Comparison of ENCODE assay signal across 7 cellular contexts in genomic region chr17:45432405-45433113, GRCh38. TPM values are rescaled to one million over a fixed set of nuclear protein-coding genes. Genes with fewer than 3 reads are reported as not detected.
DNase-seq lines count a peak whose midpoint lies in the region; ATAC-seq, FAIRE-seq and TF ChIP-seq lines count a peak whose summit lies in the region.

Gene ARHGAP27 (minus strand): TSS chr17:45432870. CDS start chr17:45430279, 2,591 bp downstream.

- TF ChIP-seq CTCF in OCI-LY7 (conservative IDR thresholded peaks at IDR 0.05; ENCODE audit: low read length) (no peak), chondrocyte (IDR thresholded peaks at IDR 0.05) (no peak), liver (IDR thresholded peaks at IDR 0.05; ENCODE audit: low read depth, low read length, missing input control) (no peak), suprapubic skin (IDR thresholded peaks at IDR 0.05) (no peak)

- DNase-seq in GM18507 (ENCODE audit: extremely low spot score, insufficient read length, low read depth), result no peak
- peak; percentile 29 for DNase-seq in OCI-LY7 (ENCODE audit: low spot score)
- DNase-seq in chondrocyte (ENCODE audit: low spot score), result no peak
- DNase-seq in suprapubic skin (ENCODE audit: low spot score in 2 of 2), result peak in 1 of 2 donors; percentile 84
- no peak for DNase-seq in NCI-H1694 treated with DMSO at 0.1 percent for 48 hours (lab: John Stamatoyannopoulos, UW)

- H3K27me3 ChIP-seq in liver (ENCODE audit: control insufficient read depth in 4 of 4, insufficient read depth in 4 of 4, low read length in 3 of 4), result peaks cover 0 to 2% (median 0%) of the 10 kb centered on the region in 4 donors
- peaks cover 5% of the 10 kb centered on the region for H3K27me3 ChIP-seq in suprapubic skin

- peaks cover 24% of the 10 kb centered on the region for H3K4me1 Mint-ChIP-seq in chondrocyte (ENCODE audit: low read depth)

- H3K9me3 ChIP-seq in OCI-LY7 (ENCODE audit: low read length) (no peaks in the 10 kb centered on the region), liver (ENCODE audit: control insufficient read depth in 4 of 4, low read length in 3 of 4) (no peaks in the 10 kb centered on the region), suprapubic skin (no peaks in the 10 kb centered on the region)

- no peaks in the 10 kb centered on the region for H3K9me3 Mint-ChIP-seq in chondrocyte (ENCODE audit: low read depth)

- H3K4me2 ChIP-seq in OCI-LY7 (ENCODE audit: low read length), result peak within 1 kb of the TSS; percentile 73

- no peak within 1 kb of the TSS for H3K9ac ChIP-seq in liver (ENCODE audit: low read depth in 1 of 2, low read length in 2 of 2)

- H3K4me3 Mint-ChIP-seq in chondrocyte (ENCODE audit: unreplicated experiment), result peak within 1 kb of the TSS; percentile 69

- intact Hi-C loops in OCI-LY7 (cut with micrococcal nuclease; ENCODE audit: unreplicated experiment), result no loop called here

- no peaks in the 10 kb centered on the region for H3K79me2 ChIP-seq in OCI-LY7 (ENCODE audit: insufficient read depth, low read depth, low read length)

- H3K27me3 Mint-ChIP-seq in chondrocyte (ENCODE audit: low read depth), result peaks cover 22% of the 10 kb centered on the region

- H3K4me1 ChIP-seq in OCI-LY7 (ENCODE audit: insufficient read depth, low read length, poor library complexity, severe bottlenecking) (peaks cover 41% of the 10 kb centered on the region), liver (ENCODE audit: control insufficient read depth in 4 of 4, insufficient read depth in 4 of 4, low read length in 3 of 4) (peaks cover 18 to 40% (median 25%) of the 10 kb centered on the region in 4 donors), suprapubic skin (peaks cover 63% of the 10 kb centered on the region)

- POLR2A ChIA-PET in OCI-LY7 (lab: Charles Lee), result no interaction called here

- no TSS peak for BruUV-seq in OCI-LY7 (replicated peaks; lab: Mats Ljungman, UMichigan)

- no peaks in the 10 kb centered on the region for H3K9me2 ChIP-seq in OCI-LY7 (ENCODE audit: insufficient read depth, low read length)

- CTCF ChIA-PET in OCI-LY7 (lab: Charles Lee; ENCODE audit: unreplicated experiment), result no interaction called here

- H4K20me1 ChIP-seq in OCI-LY7 (ENCODE audit: insufficient read depth, low read length), result no peaks in the 10 kb centered on the region

- 6% methylated on average over 64 of the region's 64 CpGs for WGBS in liver
- no CpG with 5 or more reads among the region's 64 CpGs for WGBS in suprapubic skin

- H3K27ac Mint-ChIP-seq in chondrocyte (ENCODE audit: unreplicated experiment), result no peak within 1 kb of the TSS

- no peak for ATAC-seq in HG02610 (IDR thresholded peaks at IDR 0.05; ENCODE audit: unreplicated experiment)

- no peak within 1 kb of the TSS for H3K27ac ChIP-seq in OCI-LY7 (ENCODE audit: low read depth, low read length, poor library complexity, severe bottlenecking)
- H3K27ac ChIP-seq in liver (ENCODE audit: low read depth in 1 of 2, low read length in 2 of 2), result peak within 1 kb of the TSS; percentile 13 to 56
- peak within 1 kb of the TSS; percentile 93 for H3K27ac ChIP-seq in suprapubic skin

- H3K36me3 Mint-ChIP-seq in chondrocyte (ENCODE audit: low read depth), result peaks cover 4% of the 10 kb centered on the region

- no peak for TF ChIP-seq EP300 in suprapubic skin (IDR thresholded peaks at IDR 0.05)

- H3K36me3 ChIP-seq in OCI-LY7 (ENCODE audit: insufficient read depth, low read length) (no peaks in the 10 kb centered on the region), liver (ENCODE audit: control insufficient read depth in 4 of 4, insufficient read depth in 3 of 4, low read depth in 1 of 4, low read length in 3 of 4) (peaks cover 0 to 11% (median 4%) of the 10 kb centered on the region in 4 donors), suprapubic skin (peaks cover 22% of the 10 kb centered on the region)

- H3K4me3 ChIP-seq in OCI-LY7 (ENCODE audit: low read depth, low read length, poor library complexity, severe bottlenecking), result peak within 1 kb of the TSS; percentile 61
- peak within 1 kb of the TSS; percentile 13 to 56 (median 49) for H3K4me3 ChIP-seq in liver (ENCODE audit: low read depth in 1 of 3, low read length in 3 of 3)
- H3K4me3 ChIP-seq in suprapubic skin, result peak within 1 kb of the TSS; percentile 66

- H2AFZ ChIP-seq in OCI-LY7 (ENCODE audit: low read length), result no peak within 1 kb of the TSS

- no peak for TF ChIP-seq RAD21 in liver (IDR thresholded peaks at IDR 0.05)

- no peak for TF ChIP-seq POLR2A in suprapubic skin (IDR thresholded peaks at IDR 0.05)

- peak; percentile 67 for FAIRE-seq in GM18507 (lab: Jason Lieb, UNC)

TF ChIP-seq in liver, 16 proteins besides CTCF, POLR2A, EP300 and RAD21:
- TF ChIP-seq EGR1 (IDR thresholded peaks at IDR 0.05; ENCODE audit: low read depth in 2 of 2) (no peak), HNF4A (conservative IDR thresholded peaks at IDR 0.05) (no peak), FOXA1 (IDR thresholded peaks at IDR 0.05) (no peak), NR2F2 (IDR thresholded peaks at IDR 0.05) (no peak), ATF3 (IDR thresholded peaks at IDR 0.05) (no peak), GABPA (IDR thresholded peaks at IDR 0.05 in 1 of 2, conservative IDR thresholded peaks at IDR 0.05 in 1 of 2) (no peak), FOXA2 (IDR thresholded peaks at IDR 0.05) (no peak), JUND (IDR thresholded peaks at IDR 0.05) (no peak)
- TF ChIP-seq, protein P1, sequence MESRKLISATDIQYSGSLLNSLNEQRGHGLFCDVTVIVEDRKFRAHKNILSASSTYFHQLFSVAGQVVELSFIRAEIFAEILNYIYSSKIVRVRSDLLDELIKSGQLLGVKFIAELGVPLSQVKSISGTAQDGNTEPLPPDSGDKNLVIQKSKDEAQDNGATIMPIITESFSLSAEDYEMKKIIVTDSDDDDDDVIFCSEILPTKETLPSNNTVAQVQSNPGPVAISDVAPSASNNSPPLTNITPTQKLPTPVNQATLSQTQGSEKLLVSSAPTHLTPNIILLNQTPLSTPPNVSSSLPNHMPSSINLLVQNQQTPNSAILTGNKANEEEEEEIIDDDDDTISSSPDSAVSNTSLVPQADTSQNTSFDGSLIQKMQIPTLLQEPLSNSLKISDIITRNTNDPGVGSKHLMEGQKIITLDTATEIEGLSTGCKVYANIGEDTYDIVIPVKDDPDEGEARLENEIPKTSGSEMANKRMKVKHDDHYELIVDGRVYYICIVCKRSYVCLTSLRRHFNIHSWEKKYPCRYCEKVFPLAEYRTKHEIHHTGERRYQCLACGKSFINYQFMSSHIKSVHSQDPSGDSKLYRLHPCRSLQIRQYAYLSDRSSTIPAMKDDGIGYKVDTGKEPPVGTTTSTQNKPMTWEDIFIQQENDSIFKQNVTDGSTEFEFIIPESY (IDR thresholded peaks at IDR 0.05), result no peak
- TF ChIP-seq, protein P2, sequence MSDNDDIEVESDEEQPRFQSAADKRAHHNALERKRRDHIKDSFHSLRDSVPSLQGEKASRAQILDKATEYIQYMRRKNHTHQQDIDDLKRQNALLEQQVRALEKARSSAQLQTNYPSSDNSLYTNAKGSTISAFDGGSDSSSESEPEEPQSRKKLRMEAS (IDR thresholded peaks at IDR 0.05), result no peak
- TF ChIP-seq, protein P3, sequence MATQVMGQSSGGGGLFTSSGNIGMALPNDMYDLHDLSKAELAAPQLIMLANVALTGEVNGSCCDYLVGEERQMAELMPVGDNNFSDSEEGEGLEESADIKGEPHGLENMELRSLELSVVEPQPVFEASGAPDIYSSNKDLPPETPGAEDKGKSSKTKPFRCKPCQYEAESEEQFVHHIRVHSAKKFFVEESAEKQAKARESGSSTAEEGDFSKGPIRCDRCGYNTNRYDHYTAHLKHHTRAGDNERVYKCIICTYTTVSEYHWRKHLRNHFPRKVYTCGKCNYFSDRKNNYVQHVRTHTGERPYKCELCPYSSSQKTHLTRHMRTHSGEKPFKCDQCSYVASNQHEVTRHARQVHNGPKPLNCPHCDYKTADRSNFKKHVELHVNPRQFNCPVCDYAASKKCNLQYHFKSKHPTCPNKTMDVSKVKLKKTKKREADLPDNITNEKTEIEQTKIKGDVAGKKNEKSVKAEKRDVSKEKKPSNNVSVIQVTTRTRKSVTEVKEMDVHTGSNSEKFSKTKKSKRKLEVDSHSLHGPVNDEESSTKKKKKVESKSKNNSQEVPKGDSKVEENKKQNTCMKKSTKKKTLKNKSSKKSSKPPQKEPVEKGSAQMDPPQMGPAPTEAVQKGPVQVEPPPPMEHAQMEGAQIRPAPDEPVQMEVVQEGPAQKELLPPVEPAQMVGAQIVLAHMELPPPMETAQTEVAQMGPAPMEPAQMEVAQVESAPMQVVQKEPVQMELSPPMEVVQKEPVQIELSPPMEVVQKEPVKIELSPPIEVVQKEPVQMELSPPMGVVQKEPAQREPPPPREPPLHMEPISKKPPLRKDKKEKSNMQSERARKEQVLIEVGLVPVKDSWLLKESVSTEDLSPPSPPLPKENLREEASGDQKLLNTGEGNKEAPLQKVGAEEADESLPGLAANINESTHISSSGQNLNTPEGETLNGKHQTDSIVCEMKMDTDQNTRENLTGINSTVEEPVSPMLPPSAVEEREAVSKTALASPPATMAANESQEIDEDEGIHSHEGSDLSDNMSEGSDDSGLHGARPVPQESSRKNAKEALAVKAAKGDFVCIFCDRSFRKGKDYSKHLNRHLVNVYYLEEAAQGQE (IDR thresholded peaks at IDR 0.05), result no peak

RNA-seq across cellular contexts. Expression of gene ARHGAP27, which starts in this region (rescaled TPM):
- 55.5 and 66.1 TPM in 2 replicates for total RNA-seq in OCI-LY7 (2014; rRNA removed; shearing (Covaris generic))
- total RNA-seq in OCI-LY7 (2022) (56.8 and 62.7 TPM in 2 replicates), chondrocyte (1.5 to 2.7 TPM (median 2.0 TPM) in 3 replicates), liver (10 to 100 TPM; 10.6 to 10.9 TPM), suprapubic skin (10 to 100 TPM; 54.4 to 93.6 (median 71.3) TPM)
- 1 to 10 TPM; 1.8 to 4.9 TPM for polyA plus RNA-seq in liver

Comparison
In these comparisons a context has a peak if more than half of its experiments do, and no peak if none do; other contexts are left out.
1. RNA of gene ARHGAP27 (total RNA-seq): 54.4 to 93.6 TPM in suprapubic skin and 55.5 to 66.1 TPM in OCI-LY7; 10.6 to 10.9 TPM in liver and 1.5 to 2.7 TPM in chondrocyte; every median in the first group is over 4 times any median in the second.
2. Peak in every context shown above with its lines, with median percentiles within 50 percentile points of each other: H3K4me3 ChIP-seq.